13 cellular contexts compared by ENCODE assay signal in the genomic region with DNA sequence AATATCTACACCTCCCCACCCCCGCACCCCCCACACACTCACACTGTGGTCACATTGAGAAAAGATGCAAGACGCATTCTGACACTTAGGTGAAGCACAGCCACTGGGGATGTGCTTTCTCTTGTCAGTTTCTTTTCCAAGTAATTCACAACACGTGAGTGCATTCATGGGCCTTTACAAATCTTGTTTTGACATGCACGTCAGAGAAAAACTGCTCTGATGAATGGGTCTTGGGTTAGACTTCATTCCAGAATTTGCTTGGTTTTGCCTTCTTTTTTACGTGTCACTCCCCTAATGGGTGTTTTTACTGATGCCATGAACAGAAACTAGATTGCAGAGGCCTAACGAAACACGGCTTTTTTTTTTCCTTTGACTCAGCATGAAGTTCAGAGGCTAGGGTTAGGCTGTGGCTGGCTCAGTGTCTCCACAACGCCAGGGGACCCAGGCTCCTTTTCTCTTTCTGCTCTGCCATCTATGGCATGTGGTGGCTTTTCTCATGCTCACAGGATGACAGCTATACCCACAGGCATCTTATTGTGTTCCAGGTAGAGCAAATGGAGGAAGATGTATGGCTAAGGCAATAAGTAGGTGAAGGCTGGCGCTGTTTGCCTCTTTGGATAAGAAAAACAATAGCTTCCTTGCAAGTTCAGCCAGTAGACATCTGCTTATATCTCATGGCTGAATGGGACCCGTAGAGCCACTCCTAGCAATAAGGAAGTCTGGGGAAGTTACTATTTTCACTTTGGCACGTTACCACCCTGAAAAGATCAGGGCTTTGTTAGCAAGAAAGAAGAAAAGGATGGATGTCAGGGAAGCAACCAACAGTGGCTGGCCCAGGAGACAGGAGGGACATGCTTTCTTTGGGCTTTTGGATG.
DNase-seq lines count a peak whose midpoint lies in the region; ATAC-seq and TF ChIP-seq lines count a peak whose summit lies in the region.
"Had no signal": no experiment of that assay in that cellular context is flagged by ENCODE, and none has a peak within 500 bp of the region (broad histone marks: within the 10 kb centered on the region; RNA-seq: fewer than 3 reads in every experiment).

No MANE protein-coding gene starts in this region.

- peaks cover 11 to 12% of the 10 kb centered on the region in 2 donors for H3K4me1 Mint-ChIP-seq in effector memory CD8-positive, alpha-beta T cell (ENCODE audit: low read depth in 2 of 2)
- H3K4me1 Mint-ChIP-seq in osteocyte (ENCODE audit: unreplicated experiment): no peaks in the 10 kb centered on the region
- H3K4me1 Mint-ChIP-seq: neural crest cell had no signal

- peak overlapping the region; percentile 89 to 92 for H3K27ac Mint-ChIP-seq in effector memory CD8-positive, alpha-beta T cell
- H3K27ac Mint-ChIP-seq in osteocyte (ENCODE audit: unreplicated experiment): no peak overlapping the region
- H3K27ac Mint-ChIP-seq: dendritic cell treated with granulocyte-macrophage colony-stimulating factor and Interleukin-4, amounts not matched to agents 40 ng/mL and 50 ng/mL, for 4 days had no signal

- ATAC-seq in GM18517 (IDR thresholded peaks at IDR 0.05; ENCODE audit: unreplicated experiment): peak; percentile 42
- peak; percentile 68 for ATAC-seq in HG03196 (IDR thresholded peaks at IDR 0.05; ENCODE audit: unreplicated experiment)
- peak; percentile 89 for ATAC-seq in effector memory CD8-positive, alpha-beta T cell (replicated peaks)
- no peak for ATAC-seq in sciatic nerve
- ATAC-seq: foreskin keratinocyte had no signal

- intact Hi-C loops in sciatic nerve (cut with DNase I): no loop called here

- peak; percentile 21 for DNase-seq in GM20000 (ENCODE audit: low spot score)
- DNase-seq in effector memory CD8-positive, alpha-beta T cell: peak; percentile 4 to 29 (median 9)
- DNase-seq in erythroblast (lab: John Stamatoyannopoulos, UW): no peak
- DNase-seq in sciatic nerve (ENCODE audit: low spot score): no peak
- DNase-seq in osteocyte (ENCODE audit: extremely low spot score, unreplicated experiment): no peak
- DNase-seq: activated CD4-positive, CD25-positive, alpha-beta regulatory T cell treated with anti-CD3 and anti-CD28 coated beads, Interleukin-2, amount 50 U/mL, for 72 hours; Calu3; foreskin keratinocyte; MV-4-11 had no signal

- peak overlapping the region; percentile 72 to 73 for H3K4me3 Mint-ChIP-seq in effector memory CD8-positive, alpha-beta T cell
- H3K4me3 Mint-ChIP-seq in osteocyte (ENCODE audit: unreplicated experiment): no peak overlapping the region
- H3K4me3 Mint-ChIP-seq: dendritic cell treated with granulocyte-macrophage colony-stimulating factor and Interleukin-4, amounts not matched to agents 40 ng/mL and 50 ng/mL, for 4 days; neural crest cell had no signal

- peaks cover 0 to 10% of the 10 kb centered on the region in 2 donors for H3K27me3 Mint-ChIP-seq in effector memory CD8-positive, alpha-beta T cell
- H3K27me3 Mint-ChIP-seq in osteocyte (ENCODE audit: unreplicated experiment): no peaks in the 10 kb centered on the region
- H3K27me3 Mint-ChIP-seq: dendritic cell treated with granulocyte-macrophage colony-stimulating factor and Interleukin-4, amounts not matched to agents 40 ng/mL and 50 ng/mL, for 4 days had no signal

- TF ChIP-seq CTCF in GM20000 (IDR thresholded peaks at IDR 0.05; ENCODE audit: extremely low read depth, missing control alignments) (no peak), osteocyte (IDR thresholded peaks at IDR 0.05) (no peak)

- H3K9me3 Mint-ChIP-seq in effector memory CD8-positive, alpha-beta T cell: no peaks in the 10 kb centered on the region
- H3K9me3 Mint-ChIP-seq in osteocyte (ENCODE audit: unreplicated experiment): peaks cover 38% of the 10 kb centered on the region

- H3K36me3 Mint-ChIP-seq in effector memory CD8-positive, alpha-beta T cell (ENCODE audit: insufficient read depth): peaks cover 3% of the 10 kb centered on the region
- H3K36me3 Mint-ChIP-seq in osteocyte (ENCODE audit: unreplicated experiment): no peaks in the 10 kb centered on the region

- no peak for TF ChIP-seq POLR2A in erythroblast (IDR thresholded peaks at IDR 0.05; ENCODE audit: low read length)

Comparison
In these comparisons a context has a peak if more than half of its experiments do, and no peak if none do; other contexts are left out.
1. DNase-seq: peak in GM20000 (single experiment) and effector memory CD8-positive, alpha-beta T cell (3 of 3); none in erythroblast (0 of 2), sciatic nerve (single experiment) and osteocyte (single experiment).